ENCODE assay signal across 1 cellular context in the genomic region with DNA sequence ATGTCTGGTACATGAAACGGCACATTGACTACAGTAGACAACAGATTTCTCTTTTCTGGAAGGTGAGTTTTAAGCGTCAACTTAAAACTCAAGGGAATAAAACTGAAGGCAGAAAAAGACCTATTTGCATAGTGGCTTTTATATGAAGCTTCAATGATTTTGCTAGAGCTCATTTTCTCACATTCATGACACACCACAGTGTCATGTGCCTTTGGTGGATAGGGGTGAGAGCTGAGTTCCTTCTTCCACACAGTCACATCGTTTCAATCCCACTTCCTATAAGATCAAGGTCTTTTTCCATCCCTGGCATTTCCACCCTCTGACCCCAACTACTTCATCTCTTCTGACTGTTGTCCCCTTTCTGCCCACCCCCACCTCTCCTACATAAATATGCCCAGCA.
TF ChIP-seq lines count a peak whose summit lies in the region.

No MANE protein-coding gene starts in this region.

TF ChIP-seq in GM12878, 131 proteins besides CTCF, POLR2A, EP300 and RAD21 (continued from another document and continues in another):
- TF ChIP-seq, protein P1, sequence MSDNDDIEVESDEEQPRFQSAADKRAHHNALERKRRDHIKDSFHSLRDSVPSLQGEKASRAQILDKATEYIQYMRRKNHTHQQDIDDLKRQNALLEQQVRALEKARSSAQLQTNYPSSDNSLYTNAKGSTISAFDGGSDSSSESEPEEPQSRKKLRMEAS (IDR thresholded peaks at IDR 0.05; ENCODE audit: low read depth, low read length), result 0 out of 2 replicates have a peak, but pooled peaks have one; percentile 35
- TF ChIP-seq, protein P2, sequence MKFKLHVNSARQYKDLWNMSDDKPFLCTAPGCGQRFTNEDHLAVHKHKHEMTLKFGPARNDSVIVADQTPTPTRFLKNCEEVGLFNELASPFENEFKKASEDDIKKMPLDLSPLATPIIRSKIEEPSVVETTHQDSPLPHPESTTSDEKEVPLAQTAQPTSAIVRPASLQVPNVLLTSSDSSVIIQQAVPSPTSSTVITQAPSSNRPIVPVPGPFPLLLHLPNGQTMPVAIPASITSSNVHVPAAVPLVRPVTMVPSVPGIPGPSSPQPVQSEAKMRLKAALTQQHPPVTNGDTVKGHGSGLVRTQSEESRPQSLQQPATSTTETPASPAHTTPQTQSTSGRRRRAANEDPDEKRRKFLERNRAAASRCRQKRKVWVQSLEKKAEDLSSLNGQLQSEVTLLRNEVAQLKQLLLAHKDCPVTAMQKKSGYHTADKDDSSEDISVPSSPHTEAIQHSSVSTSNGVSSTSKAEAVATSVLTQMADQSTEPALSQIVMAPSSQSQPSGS (IDR thresholded peaks at IDR 0.05; ENCODE audit: low read length), result peak; percentile 53
- TF ChIP-seq NR2C2 (IDR thresholded peaks at IDR 0.05; ENCODE audit: borderline replicate concordance, control insufficient read depth, insufficient read length, low read depth) (no peak), YBX1 (IDR thresholded peaks at IDR 0.05) (no peak), IKZF2 (IDR thresholded peaks at IDR 0.05) (peak; percentile 95 to 97), POLR2AphosphoS5 (IDR thresholded peaks at IDR 0.05; ENCODE audit: low read length) (peak; percentile 59), BCL11A (IDR thresholded peaks at IDR 0.05; ENCODE audit: low read depth, low read length) (no peak), CHD4 (IDR thresholded peaks at IDR 0.05) (no peak), YY1 (IDR thresholded peaks at IDR 0.05; ENCODE audit: low read depth, low read length) (no peak), POLR2AphosphoS2 (IDR thresholded peaks at IDR 0.05; ENCODE audit: low read depth, low read length) (no peak), POU2F2 (IDR thresholded peaks at IDR 0.05; ENCODE audit: borderline replicate concordance, low read depth, low read length) (peak; percentile 97), EZH2 (IDR thresholded peaks at IDR 0.05; ENCODE audit: borderline replicate concordance, control insufficient read depth, low read depth, low read length) (no peak), CREM (IDR thresholded peaks at IDR 0.05; ENCODE audit: low read depth) (no peak; the same call in 1 of the 2 replicates), SREBF2 (IDR thresholded peaks at IDR 0.05; ENCODE audit: low read length) (no peak), FOS (IDR thresholded peaks at IDR 0.05; ENCODE audit: borderline replicate concordance, extremely low read depth, insufficient read length) (no peak), PML (IDR thresholded peaks at IDR 0.05; ENCODE audit: low read length) (no peak), NFIC (IDR thresholded peaks at IDR 0.05; ENCODE audit: low read depth, low read length) (no peak), TCF7 (IDR thresholded peaks at IDR 0.05; ENCODE audit: borderline replicate concordance) (no peak), CEBPB (IDR thresholded peaks at IDR 0.05; ENCODE audit: borderline replicate concordance in 1 of 2, low read depth in 2 of 2, low read length in 2 of 2) (no peak), KLF5 (IDR thresholded peaks at IDR 0.05; ENCODE audit: partially characterized antibody) (no peak), SMC3 (IDR thresholded peaks at IDR 0.05; ENCODE audit: borderline replicate concordance, low read length) (no peak), ZNF217 (IDR thresholded peaks at IDR 0.05) (no peak), MTA3 (IDR thresholded peaks at IDR 0.05; ENCODE audit: borderline replicate concordance, low read length) (no peak; the same call in 1 of the 2 replicates), ZSCAN29 (IDR thresholded peaks at IDR 0.05) (no peak), NFYA (IDR thresholded peaks at IDR 0.05; ENCODE audit: borderline replicate concordance, low read depth, low read length) (no peak), FOXK2 (IDR thresholded peaks at IDR 0.05) (no peak), IRF4 (IDR thresholded peaks at IDR 0.05; ENCODE audit: low read depth, low read length) (peak; percentile 71; the same call in 1 of the 2 replicates), ZBED1 (IDR thresholded peaks at IDR 0.05; ENCODE audit: borderline replicate concordance) (no peak), BRCA1 (IDR thresholded peaks at IDR 0.05; ENCODE audit: low read depth, low read length) (no peak), GABPA (IDR thresholded peaks at IDR 0.05; ENCODE audit: low read depth) (no peak), NR2C1 (IDR thresholded peaks at IDR 0.05) (no peak)
- TF ChIP-seq, protein P3, sequence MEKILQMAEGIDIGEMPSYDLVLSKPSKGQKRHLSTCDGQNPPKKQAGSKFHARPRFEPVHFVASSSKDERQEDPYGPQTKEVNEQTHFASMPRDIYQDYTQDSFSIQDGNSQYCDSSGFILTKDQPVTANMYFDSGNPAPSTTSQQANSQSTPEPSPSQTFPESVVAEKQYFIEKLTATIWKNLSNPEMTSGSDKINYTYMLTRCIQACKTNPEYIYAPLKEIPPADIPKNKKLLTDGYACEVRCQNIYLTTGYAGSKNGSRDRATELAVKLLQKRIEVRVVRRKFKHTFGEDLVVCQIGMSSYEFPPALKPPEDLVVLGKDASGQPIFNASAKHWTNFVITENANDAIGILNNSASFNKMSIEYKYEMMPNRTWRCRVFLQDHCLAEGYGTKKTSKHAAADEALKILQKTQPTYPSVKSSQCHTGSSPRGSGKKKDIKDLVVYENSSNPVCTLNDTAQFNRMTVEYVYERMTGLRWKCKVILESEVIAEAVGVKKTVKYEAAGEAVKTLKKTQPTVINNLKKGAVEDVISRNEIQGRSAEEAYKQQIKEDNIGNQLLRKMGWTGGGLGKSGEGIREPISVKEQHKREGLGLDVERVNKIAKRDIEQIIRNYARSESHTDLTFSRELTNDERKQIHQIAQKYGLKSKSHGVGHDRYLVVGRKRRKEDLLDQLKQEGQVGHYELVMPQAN (conservative IDR thresholded peaks at IDR 0.05), result no peak
- TF ChIP-seq, protein P4, sequence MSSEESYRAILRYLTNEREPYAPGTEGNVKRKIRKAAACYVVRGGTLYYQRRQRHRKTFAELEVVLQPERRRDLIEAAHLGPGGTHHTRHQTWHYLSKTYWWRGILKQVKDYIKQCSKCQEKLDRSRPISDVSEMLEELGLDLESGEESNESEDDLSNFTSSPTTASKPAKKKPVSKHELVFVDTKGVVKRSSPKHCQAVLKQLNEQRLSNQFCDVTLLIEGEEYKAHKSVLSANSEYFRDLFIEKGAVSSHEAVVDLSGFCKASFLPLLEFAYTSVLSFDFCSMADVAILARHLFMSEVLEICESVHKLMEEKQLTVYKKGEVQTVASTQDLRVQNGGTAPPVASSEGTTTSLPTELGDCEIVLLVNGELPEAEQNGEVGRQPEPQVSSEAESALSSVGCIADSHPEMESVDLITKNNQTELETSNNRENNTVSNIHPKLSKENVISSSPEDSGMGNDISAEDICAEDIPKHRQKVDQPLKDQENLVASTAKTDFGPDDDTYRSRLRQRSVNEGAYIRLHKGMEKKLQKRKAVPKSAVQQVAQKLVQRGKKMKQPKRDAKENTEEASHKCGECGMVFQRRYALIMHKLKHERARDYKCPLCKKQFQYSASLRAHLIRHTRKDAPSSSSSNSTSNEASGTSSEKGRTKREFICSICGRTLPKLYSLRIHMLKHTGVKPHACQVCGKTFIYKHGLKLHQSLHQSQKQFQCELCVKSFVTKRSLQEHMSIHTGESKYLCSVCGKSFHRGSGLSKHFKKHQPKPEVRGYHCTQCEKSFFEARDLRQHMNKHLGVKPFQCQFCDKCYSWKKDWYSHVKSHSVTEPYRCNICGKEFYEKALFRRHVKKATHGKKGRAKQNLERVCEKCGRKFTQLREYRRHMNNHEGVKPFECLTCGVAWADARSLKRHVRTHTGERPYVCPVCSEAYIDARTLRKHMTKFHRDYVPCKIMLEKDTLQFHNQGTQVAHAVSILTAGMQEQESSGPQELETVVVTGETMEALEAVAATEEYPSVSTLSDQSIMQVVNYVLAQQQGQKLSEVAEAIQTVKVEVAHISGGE (CRISPR knock-in tag; IDR thresholded peaks at IDR 0.05), result no peak
- TF ChIP-seq, protein P5, sequence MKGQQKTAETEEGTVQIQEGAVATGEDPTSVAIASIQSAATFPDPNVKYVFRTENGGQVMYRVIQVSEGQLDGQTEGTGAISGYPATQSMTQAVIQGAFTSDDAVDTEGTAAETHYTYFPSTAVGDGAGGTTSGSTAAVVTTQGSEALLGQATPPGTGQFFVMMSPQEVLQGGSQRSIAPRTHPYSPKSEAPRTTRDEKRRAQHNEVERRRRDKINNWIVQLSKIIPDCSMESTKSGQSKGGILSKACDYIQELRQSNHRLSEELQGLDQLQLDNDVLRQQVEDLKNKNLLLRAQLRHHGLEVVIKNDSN (IDR thresholded peaks at IDR 0.05; ENCODE audit: borderline replicate concordance, extremely low read length, insufficient read depth, low read depth, low read length), result no peak
- TF ChIP-seq, protein P6, sequence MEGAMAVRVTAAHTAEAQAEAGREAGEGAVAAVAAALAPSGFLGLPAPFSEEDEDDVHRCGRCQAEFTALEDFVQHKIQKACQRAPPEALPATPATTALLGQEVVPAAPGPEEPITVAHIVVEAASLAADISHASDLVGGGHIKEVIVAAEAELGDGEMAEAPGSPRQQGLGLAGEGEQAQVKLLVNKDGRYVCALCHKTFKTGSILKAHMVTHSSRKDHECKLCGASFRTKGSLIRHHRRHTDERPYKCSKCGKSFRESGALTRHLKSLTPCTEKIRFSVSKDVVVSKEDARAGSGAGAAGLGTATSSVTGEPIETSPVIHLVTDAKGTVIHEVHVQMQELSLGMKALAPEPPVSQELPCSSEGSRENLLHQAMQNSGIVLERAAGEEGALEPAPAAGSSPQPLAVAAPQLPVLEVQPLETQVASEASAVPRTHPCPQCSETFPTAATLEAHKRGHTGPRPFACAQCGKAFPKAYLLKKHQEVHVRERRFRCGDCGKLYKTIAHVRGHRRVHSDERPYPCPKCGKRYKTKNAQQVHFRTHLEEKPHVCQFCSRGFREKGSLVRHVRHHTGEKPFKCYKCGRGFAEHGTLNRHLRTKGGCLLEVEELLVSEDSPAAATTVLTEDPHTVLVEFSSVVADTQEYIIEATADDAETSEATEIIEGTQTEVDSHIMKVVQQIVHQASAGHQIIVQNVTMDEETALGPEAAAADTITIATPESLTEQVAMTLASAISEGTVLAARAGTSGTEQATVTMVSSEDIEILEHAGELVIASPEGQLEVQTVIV (IDR thresholded peaks at IDR 0.05; ENCODE audit: borderline replicate concordance, partially characterized antibody), result no peak
- TF ChIP-seq, protein P7, sequence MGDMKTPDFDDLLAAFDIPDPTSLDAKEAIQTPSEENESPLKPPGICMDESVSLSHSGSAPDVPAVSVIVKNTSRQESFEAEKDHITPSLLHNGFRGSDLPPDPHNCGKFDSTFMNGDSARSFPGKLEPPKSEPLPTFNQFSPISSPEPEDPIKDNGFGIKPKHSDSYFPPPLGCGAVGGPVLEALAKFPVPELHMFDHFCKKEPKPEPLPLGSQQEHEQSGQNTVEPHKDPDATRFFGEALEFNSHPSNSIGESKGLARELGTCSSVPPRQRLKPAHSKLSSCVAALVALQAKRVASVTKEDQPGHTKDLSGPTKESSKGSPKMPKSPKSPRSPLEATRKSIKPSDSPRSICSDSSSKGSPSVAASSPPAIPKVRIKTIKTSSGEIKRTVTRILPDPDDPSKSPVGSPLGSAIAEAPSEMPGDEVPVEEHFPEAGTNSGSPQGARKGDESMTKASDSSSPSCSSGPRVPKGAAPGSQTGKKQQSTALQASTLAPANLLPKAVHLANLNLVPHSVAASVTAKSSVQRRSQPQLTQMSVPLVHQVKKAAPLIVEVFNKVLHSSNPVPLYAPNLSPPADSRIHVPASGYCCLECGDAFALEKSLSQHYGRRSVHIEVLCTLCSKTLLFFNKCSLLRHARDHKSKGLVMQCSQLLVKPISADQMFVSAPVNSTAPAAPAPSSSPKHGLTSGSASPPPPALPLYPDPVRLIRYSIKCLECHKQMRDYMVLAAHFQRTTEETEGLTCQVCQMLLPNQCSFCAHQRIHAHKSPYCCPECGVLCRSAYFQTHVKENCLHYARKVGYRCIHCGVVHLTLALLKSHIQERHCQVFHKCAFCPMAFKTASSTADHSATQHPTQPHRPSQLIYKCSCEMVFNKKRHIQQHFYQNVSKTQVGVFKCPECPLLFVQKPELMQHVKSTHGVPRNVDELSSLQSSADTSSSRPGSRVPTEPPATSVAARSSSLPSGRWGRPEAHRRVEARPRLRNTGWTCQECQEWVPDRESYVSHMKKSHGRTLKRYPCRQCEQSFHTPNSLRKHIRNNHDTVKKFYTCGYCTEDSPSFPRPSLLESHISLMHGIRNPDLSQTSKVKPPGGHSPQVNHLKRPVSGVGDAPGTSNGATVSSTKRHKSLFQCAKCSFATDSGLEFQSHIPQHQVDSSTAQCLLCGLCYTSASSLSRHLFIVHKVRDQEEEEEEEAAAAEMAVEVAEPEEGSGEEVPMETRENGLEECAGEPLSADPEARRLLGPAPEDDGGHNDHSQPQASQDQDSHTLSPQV (IDR thresholded peaks at IDR 0.05), result 0 out of 2 replicates have a peak, but pooled peaks have one; percentile 0
- TF ChIP-seq, protein P8, sequence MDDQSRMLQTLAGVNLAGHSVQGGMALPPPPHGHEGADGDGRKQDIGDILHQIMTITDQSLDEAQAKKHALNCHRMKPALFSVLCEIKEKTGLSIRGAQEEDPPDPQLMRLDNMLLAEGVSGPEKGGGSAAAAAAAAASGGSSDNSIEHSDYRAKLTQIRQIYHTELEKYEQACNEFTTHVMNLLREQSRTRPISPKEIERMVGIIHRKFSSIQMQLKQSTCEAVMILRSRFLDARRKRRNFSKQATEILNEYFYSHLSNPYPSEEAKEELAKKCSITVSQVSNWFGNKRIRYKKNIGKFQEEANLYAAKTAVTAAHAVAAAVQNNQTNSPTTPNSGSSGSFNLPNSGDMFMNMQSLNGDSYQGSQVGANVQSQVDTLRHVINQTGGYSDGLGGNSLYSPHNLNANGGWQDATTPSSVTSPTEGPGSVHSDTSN (IDR thresholded peaks at IDR 0.05; ENCODE audit: insufficient replicate concordance, low read depth, low read length), result no peak
- TF ChIP-seq, protein P9, sequence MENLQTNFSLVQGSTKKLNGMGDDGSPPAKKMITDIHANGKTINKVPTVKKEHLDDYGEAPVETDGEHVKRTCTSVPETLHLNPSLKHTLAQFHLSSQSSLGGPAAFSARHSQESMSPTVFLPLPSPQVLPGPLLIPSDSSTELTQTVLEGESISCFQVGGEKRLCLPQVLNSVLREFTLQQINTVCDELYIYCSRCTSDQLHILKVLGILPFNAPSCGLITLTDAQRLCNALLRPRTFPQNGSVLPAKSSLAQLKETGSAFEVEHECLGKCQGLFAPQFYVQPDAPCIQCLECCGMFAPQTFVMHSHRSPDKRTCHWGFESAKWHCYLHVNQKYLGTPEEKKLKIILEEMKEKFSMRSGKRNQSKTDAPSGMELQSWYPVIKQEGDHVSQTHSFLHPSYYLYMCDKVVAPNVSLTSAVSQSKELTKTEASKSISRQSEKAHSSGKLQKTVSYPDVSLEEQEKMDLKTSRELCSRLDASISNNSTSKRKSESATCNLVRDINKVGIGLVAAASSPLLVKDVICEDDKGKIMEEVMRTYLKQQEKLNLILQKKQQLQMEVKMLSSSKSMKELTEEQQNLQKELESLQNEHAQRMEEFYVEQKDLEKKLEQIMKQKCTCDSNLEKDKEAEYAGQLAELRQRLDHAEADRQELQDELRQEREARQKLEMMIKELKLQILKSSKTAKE (IDR thresholded peaks at IDR 0.05; ENCODE audit: low read depth, poor library complexity, severe bottlenecking), result no peak
- TF ChIP-seq, protein P10, sequence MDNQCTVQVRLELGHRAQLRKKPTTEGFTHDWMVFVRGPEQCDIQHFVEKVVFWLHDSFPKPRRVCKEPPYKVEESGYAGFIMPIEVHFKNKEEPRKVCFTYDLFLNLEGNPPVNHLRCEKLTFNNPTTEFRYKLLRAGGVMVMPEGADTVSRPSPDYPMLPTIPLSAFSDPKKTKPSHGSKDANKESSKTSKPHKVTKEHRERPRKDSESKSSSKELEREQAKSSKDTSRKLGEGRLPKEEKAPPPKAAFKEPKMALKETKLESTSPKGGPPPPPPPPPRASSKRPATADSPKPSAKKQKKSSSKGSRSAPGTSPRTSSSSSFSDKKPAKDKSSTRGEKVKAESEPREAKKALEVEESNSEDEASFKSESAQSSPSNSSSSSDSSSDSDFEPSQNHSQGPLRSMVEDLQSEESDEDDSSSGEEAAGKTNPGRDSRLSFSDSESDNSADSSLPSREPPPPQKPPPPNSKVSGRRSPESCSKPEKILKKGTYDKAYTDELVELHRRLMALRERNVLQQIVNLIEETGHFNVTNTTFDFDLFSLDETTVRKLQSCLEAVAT (IDR thresholded peaks at IDR 0.05), result 0 out of 2 replicates have a peak, but pooled peaks have one; percentile 21
